8 cellular contexts compared by ENCODE assay signal in genomic region chr2:118014492-118014824, GRCh38.
DNase-seq lines count a peak whose midpoint lies in the region; ATAC-seq and TF ChIP-seq lines count a peak whose summit lies in the region.

No MANE protein-coding gene starts in this region.

- H2AFZ ChIP-seq in KMS-11 (ENCODE audit: low read depth): peak overlapping the region; percentile 86

- peaks cover 11% of the 10 kb centered on the region for H3K27me3 Mint-ChIP-seq in central memory CD8-positive, alpha-beta T cell

- H3K27ac ChIP-seq in BLaER1 (0 out of 2 replicates have a peak overlapping the region, but pooled peaks have one; percentile 1), KMS-11 (no peak overlapping the region)

- peaks cover 27% of the 10 kb centered on the region; the same call in 1 of the 2 replicates for H3K79me2 ChIP-seq in KMS-11 (ENCODE audit: insufficient read depth, low read depth)

- H3K36me3 ChIP-seq in BLaER1 (peaks cover 5% of the 10 kb centered on the region; the same call in 1 of the 2 replicates), KMS-11 (ENCODE audit: insufficient read depth) (no peaks in the 10 kb centered on the region), mucosa of stomach (ENCODE audit: control insufficient read depth, insufficient read depth, low read length) (no peaks in the 10 kb centered on the region)

- ATAC-seq in central memory CD8-positive, alpha-beta T cell (replicated peaks; ENCODE audit: extremely low read depth, poor library complexity, severe bottlenecking): no peak
- no peak for ATAC-seq in HG03139 (IDR thresholded peaks at IDR 0.05; ENCODE audit: unreplicated experiment)

- peak overlapping the region; percentile 87 for H3K4me3 Mint-ChIP-seq in central memory CD8-positive, alpha-beta T cell

- H3K36me3 Mint-ChIP-seq in central memory CD8-positive, alpha-beta T cell (ENCODE audit: insufficient read depth): peaks cover 19% of the 10 kb centered on the region

- DNase-seq in central memory CD8-positive, alpha-beta T cell (ENCODE audit: low spot score in 2 of 2): no peak
- no peak for DNase-seq in HUDEP-2 (lab: John Stamatoyannopoulos, UW; ENCODE audit: unreplicated experiment in 76 of 76)
- no peak for DNase-seq in NCI-H526 treated with DMSO at 0.1 percent for 48 hours (lab: John Stamatoyannopoulos, UW)
- DNase-seq in NCI-H1436 (lab: John Stamatoyannopoulos, UW): no peak

- no peaks in the 10 kb centered on the region for H3K9me3 Mint-ChIP-seq in central memory CD8-positive, alpha-beta T cell

- H3K4me3 ChIP-seq in BLaER1: peak overlapping the region; percentile 100
- H3K4me3 ChIP-seq in KMS-11 (IDR thresholded peaks at IDR 0.05; ENCODE audit: insufficient read depth, low read depth, low read length): no peak overlapping the region
- H3K4me3 ChIP-seq in mucosa of stomach (ENCODE audit: low read length): peak overlapping the region; percentile 51

- H4K20me1 ChIP-seq in BLaER1: peaks cover 42% of the 10 kb centered on the region
- H4K20me1 ChIP-seq in KMS-11 (ENCODE audit: insufficient read depth): no peaks in the 10 kb centered on the region

- H3K9ac ChIP-seq in BLaER1 (peak overlapping the region; percentile 89), KMS-11 (peak overlapping the region; percentile 81; the same call in 1 of the 2 replicates), mucosa of stomach (ENCODE audit: low read length) (peak overlapping the region; percentile 88)

- no peaks in the 10 kb centered on the region for H3K9me3 ChIP-seq in BLaER1
- no peaks in the 10 kb centered on the region for H3K9me3 ChIP-seq in mucosa of stomach (ENCODE audit: control insufficient read depth, low read length)

- no peak for TF ChIP-seq CTCF in KMS-11 (conservative IDR thresholded peaks at IDR 0.05; ENCODE audit: low read depth, low read length)

- peak overlapping the region; percentile 87 for H3K27ac Mint-ChIP-seq in central memory CD8-positive, alpha-beta T cell (ENCODE audit: low read depth)

- H3K4me1 ChIP-seq in BLaER1 (peaks cover 26% of the 10 kb centered on the region), KMS-11 (ENCODE audit: low read depth, poor library complexity, severe bottlenecking) (peaks cover 26% of the 10 kb centered on the region), mucosa of stomach (ENCODE audit: control insufficient read depth, insufficient read depth, low read length) (peaks cover 7% of the 10 kb centered on the region)

- H3K27me3 ChIP-seq in BLaER1: no peaks in the 10 kb centered on the region
- no peaks in the 10 kb centered on the region for H3K27me3 ChIP-seq in KMS-11 (ENCODE audit: insufficient read depth, low read depth)
- H3K27me3 ChIP-seq in mucosa of stomach (ENCODE audit: control insufficient read depth, insufficient read depth, low read length): no peaks in the 10 kb centered on the region

- H3K4me2 ChIP-seq in BLaER1 (peak overlapping the region; percentile 99), KMS-11 (peak overlapping the region; percentile 66; the same call in 1 of the 2 replicates)

- H3K4me1 Mint-ChIP-seq in central memory CD8-positive, alpha-beta T cell: peaks cover 27% of the 10 kb centered on the region
